ENCODE assay signal across 8 cellular contexts in genomic region chr2:25294573-25295462, GRCh38. TPM values are rescaled to one million over a fixed set of nuclear protein-coding genes. Genes with fewer than 3 reads are reported as not detected.
DNase-seq lines count a peak whose midpoint lies in the region; ATAC-seq lines count a peak whose summit lies in the region.

No MANE protein-coding gene starts in this region.

- CTCF ChIA-PET in T-cell (lab: Charles Lee): interaction anchor here (0.8 to 1.8 kb wide), 7 partner anchors 10 to 68 kb away, joined by 3 to 10 read pairs (median 5); no protein-coding TSS in a partner anchor

- ATAC-seq in GM19397 (IDR thresholded peaks at IDR 0.05; ENCODE audit: unreplicated experiment) (peak; percentile 87), HG03520 (IDR thresholded peaks at IDR 0.05; ENCODE audit: unreplicated experiment) (peak; percentile 95), T-cell (replicated peaks in 1 of 4) (peak; percentile 84 to 93 (median 90))

- H3K4me3 Mint-ChIP-seq in T-cell: peak overlapping the region; percentile 53 to 77 (median 55)

- POLR2A ChIA-PET in T-cell (lab: Charles Lee): interaction anchor here in 1 of 2 donors (0.6 to 0.9 kb wide), 2 partner anchors 10 to 21 kb away, joined by 4 read pairs; no protein-coding TSS in a partner anchor

- no peaks in the 10 kb centered on the region for H3K9me3 Mint-ChIP-seq in T-cell

- peaks cover 4% of the 10 kb centered on the region for H3K36me3 Mint-ChIP-seq in T-cell

- H3K27me3 Mint-ChIP-seq in T-cell: no peaks in the 10 kb centered on the region

- DNase-seq in CMK (ENCODE audit: low read depth) (peak; percentile 75), T-cell (peak; percentile 62 to 85 (median 75)), astrocyte of the hippocampus (ENCODE audit: low read depth, low spot score) (peak; percentile 34), iris pigment epithelial cell (ENCODE audit: low read depth) (peak; percentile 43), NCI-H82 (lab: John Stamatoyannopoulos, UW) (no peak)
- DNase-seq in stimulated activated CD4-positive, alpha-beta T cell treated with anti-CD3 and anti-CD28 coated beads, Interleukin-2, amount 100 ng/mL, for 24 hours: peak; percentile 73 to 80

- peaks cover 52 to 57% (median 56%) of the 10 kb centered on the region in 3 donors for H3K4me1 Mint-ChIP-seq in T-cell

- H3K27ac Mint-ChIP-seq in T-cell: peak overlapping the region; percentile 96 to 97

RNA-seq across cellular contexts. Expression of gene DNMT3A, which starts 46.9 kb away (rescaled TPM):
- total RNA-seq in T-cell: 100 to 1,000 TPM in 1 of 5 donors, 10 to 100 TPM in 4; 78.7 to 125 (median 93.2) TPM
